ENCODE assay signal across 14 cellular contexts in the genomic region with DNA sequence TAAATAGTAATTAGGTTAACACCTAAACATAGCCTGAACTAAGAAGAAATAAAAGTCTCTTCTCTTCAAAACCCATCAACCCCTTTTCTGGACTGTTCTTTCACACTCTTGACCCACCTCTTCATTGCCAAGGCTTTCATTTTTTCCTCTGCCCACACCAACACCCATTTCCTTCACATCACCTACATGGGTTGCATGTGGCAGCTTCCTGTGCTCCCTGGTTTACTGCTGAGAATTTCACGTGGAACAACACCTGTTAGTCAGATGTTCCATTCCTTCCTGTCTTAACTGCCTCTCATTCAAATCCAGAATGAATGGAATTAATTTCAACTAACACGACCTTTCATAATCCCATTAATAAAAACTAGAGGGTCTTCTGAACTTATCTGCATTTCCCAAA.
A peak's percentile ranks its signal among the peaks of the same experiment; 100 is the strongest.
DNase-seq lines count a peak whose midpoint lies in the region; ATAC-seq, FAIRE-seq and TF ChIP-seq lines count a peak whose summit lies in the region.
"Had no signal": no experiment of that assay in that cellular context is flagged by ENCODE, and none has a peak within 500 bp of the region (broad histone marks: within the 10 kb centered on the region; RNA-seq: fewer than 3 reads in every experiment).

No MANE protein-coding gene starts in this region.

- in situ Hi-C loops in transverse colon (cut with MboI; ENCODE audit: low pct_ligation_motif_present in 1 of 4, low pct_unique_long_range_greater_than_20kb in 1 of 4, low sequenced_read_pairs in 3 of 4): no loop called here

- H3K27me3 ChIP-seq in transverse colon: no peaks in the 10 kb centered on the region
- H3K27me3 ChIP-seq: BLaER1 treated with 17β-estradiol and CSF1 and Interleukin-3, amounts not matched to agents 10 nM and 100 nM had no signal

- peaks cover 2% of the 10 kb centered on the region for H3K27me3 Mint-ChIP-seq in activated CD4-positive, alpha-beta T cell treated with anti-CD3 and anti-CD28 coated beads, Interleukin-2, amount 10 ng/mL, durations not matched to agents 24 days and 14 days
- H3K27me3 Mint-ChIP-seq in activated naive CD8-positive, alpha-beta T cell treated with anti-CD3 and anti-CD28 coated beads for 36 hours: no peaks in the 10 kb centered on the region
- H3K27me3 Mint-ChIP-seq: IgD-negative memory B cell had no signal

- 33 to 71% methylated on average over 2 of the region's 2 CpGs for WGBS in transverse colon (ENCODE audit: low coverage in 1 of 2), 2 donors

- no peaks in the 10 kb centered on the region for H3K36me3 ChIP-seq in transverse colon
- H3K36me3 ChIP-seq: BLaER1 treated with 17β-estradiol and CSF1 and Interleukin-3, amounts not matched to agents 10 nM and 100 nM; HAP-1 had no signal

- FAIRE-seq in GM12891 (lab: Jason Lieb, UNC): peak; percentile 28
- FAIRE-seq: H1 had no signal

- TF ChIP-seq POLR2A in GM12891 (IDR thresholded peaks at IDR 0.05; ENCODE audit: low read depth, low read length) (no peak), transverse colon (IDR thresholded peaks at IDR 0.05) (no peak)

- no peak overlapping the region for H3K4me3 ChIP-seq in transverse colon
- H3K4me3 ChIP-seq: BLaER1 treated with 17β-estradiol and CSF1 and Interleukin-3, amounts not matched to agents 10 nM and 100 nM; HAP-1 had no signal

- intact Hi-C loops in activated CD4-positive, alpha-beta T cell treated with anti-CD3 and anti-CD28 coated beads, Interleukin-2, amount 10 ng/mL, durations not matched to agents 24 days and 14 days (cut with micrococcal nuclease): no loop called here
- intact Hi-C loops in transverse colon (cut with DNase I; ENCODE audit: low total_unique reads): no loop called here

- H3K27ac ChIP-seq in transverse colon: no peak overlapping the region
- H3K27ac ChIP-seq: BLaER1 treated with 17β-estradiol and CSF1 and Interleukin-3, amounts not matched to agents 10 nM and 100 nM had no signal

- no peak for TF ChIP-seq EP300 in transverse colon (IDR thresholded peaks at IDR 0.05; ENCODE audit: low read depth)

- H3K36me3 Mint-ChIP-seq in activated CD4-positive, alpha-beta T cell treated with anti-CD3 and anti-CD28 coated beads, Interleukin-2, amount 10 ng/mL, durations not matched to agents 24 days and 14 days (ENCODE audit: low read depth): peaks cover 2% of the 10 kb centered on the region
- no peaks in the 10 kb centered on the region for H3K36me3 Mint-ChIP-seq in activated naive CD8-positive, alpha-beta T cell treated with anti-CD3 and anti-CD28 coated beads for 36 hours
- H3K36me3 Mint-ChIP-seq in stimulated activated effector memory CD8-positive, alpha-beta T cell treated with anti-CD3 and anti-CD28 coated beads, Interleukin-12 subunit alpha, Interleukin-12 subunit beta, amount 100 ng/mL, for 72 hours: no peaks in the 10 kb centered on the region
- H3K36me3 Mint-ChIP-seq: CD4-positive, CD25-positive, alpha-beta regulatory T cell had no signal

- no peaks in the 10 kb centered on the region for H3K4me1 ChIP-seq in transverse colon
- H3K4me1 ChIP-seq: HAP-1 had no signal

- ATAC-seq in stimulated activated effector memory CD8-positive, alpha-beta T cell treated with anti-CD3 and anti-CD28 coated beads, Interleukin-12 subunit alpha, Interleukin-12 subunit beta, amount 100 ng/mL, for 72 hours: no peak

- TF ChIP-seq CTCF in transverse colon (IDR thresholded peaks at IDR 0.05): no peak

- H3K9me3 ChIP-seq in transverse colon: no peaks in the 10 kb centered on the region
- H3K9me3 ChIP-seq: HAP-1 had no signal

- H3K4me3 Mint-ChIP-seq in activated CD4-positive, alpha-beta T cell treated with anti-CD3 and anti-CD28 coated beads, Interleukin-2, amount 10 ng/mL, durations not matched to agents 24 days and 14 days: no peak overlapping the region
- no peak overlapping the region for H3K4me3 Mint-ChIP-seq in activated naive CD8-positive, alpha-beta T cell treated with anti-CD3 and anti-CD28 coated beads for 36 hours
- no peak overlapping the region for H3K4me3 Mint-ChIP-seq in stimulated activated effector memory CD8-positive, alpha-beta T cell treated with anti-CD3 and anti-CD28 coated beads, Interleukin-12 subunit alpha, Interleukin-12 subunit beta, amount 100 ng/mL, for 72 hours
- H3K4me3 Mint-ChIP-seq: CD4-positive, CD25-positive, alpha-beta regulatory T cell; IgD-negative memory B cell had no signal

- peaks cover 24% of the 10 kb centered on the region for H3K4me1 Mint-ChIP-seq in activated CD4-positive, alpha-beta T cell treated with anti-CD3 and anti-CD28 coated beads, Interleukin-2, amount 10 ng/mL, durations not matched to agents 24 days and 14 days
- H3K4me1 Mint-ChIP-seq in activated naive CD8-positive, alpha-beta T cell treated with anti-CD3 and anti-CD28 coated beads for 36 hours: peaks cover 16% of the 10 kb centered on the region
- H3K4me1 Mint-ChIP-seq in stimulated activated effector memory CD8-positive, alpha-beta T cell treated with anti-CD3 and anti-CD28 coated beads, Interleukin-12 subunit alpha, Interleukin-12 subunit beta, amount 100 ng/mL, for 72 hours: peaks cover 13% of the 10 kb centered on the region

- H3K9me3 Mint-ChIP-seq in activated CD4-positive, alpha-beta T cell treated with anti-CD3 and anti-CD28 coated beads, Interleukin-2, amount 10 ng/mL, durations not matched to agents 24 days and 14 days: peaks cover 13% of the 10 kb centered on the region
- H3K9me3 Mint-ChIP-seq in activated naive CD8-positive, alpha-beta T cell treated with anti-CD3 and anti-CD28 coated beads for 36 hours: no peaks in the 10 kb centered on the region
- H3K9me3 Mint-ChIP-seq in stimulated activated effector memory CD8-positive, alpha-beta T cell treated with anti-CD3 and anti-CD28 coated beads, Interleukin-12 subunit alpha, Interleukin-12 subunit beta, amount 100 ng/mL, for 72 hours: no peaks in the 10 kb centered on the region
- H3K9me3 Mint-ChIP-seq: IgD-negative memory B cell had no signal

- peak overlapping the region; percentile 27 for H3K27ac Mint-ChIP-seq in activated CD4-positive, alpha-beta T cell treated with anti-CD3 and anti-CD28 coated beads, Interleukin-2, amount 10 ng/mL, durations not matched to agents 24 days and 14 days
- peak overlapping the region; percentile 1 for H3K27ac Mint-ChIP-seq in activated naive CD8-positive, alpha-beta T cell treated with anti-CD3 and anti-CD28 coated beads for 36 hours
- H3K27ac Mint-ChIP-seq in stimulated activated effector memory CD8-positive, alpha-beta T cell treated with anti-CD3 and anti-CD28 coated beads, Interleukin-12 subunit alpha, Interleukin-12 subunit beta, amount 100 ng/mL, for 72 hours: peak overlapping the region; percentile 9
- H3K27ac Mint-ChIP-seq: CD4-positive, CD25-positive, alpha-beta regulatory T cell; IgD-negative memory B cell had no signal

- DNase-seq in activated CD4-positive, alpha-beta T cell treated with anti-CD3 and anti-CD28 coated beads, Interleukin-2, amount 10 ng/mL, durations not matched to agents 24 days and 14 days: no peak
- no peak for DNase-seq in activated CD4-positive, alpha-beta T cell treated with anti-CD3 and anti-CD28 coated beads, Interleukin-2, amount 50 U/mL, for 48 hours
- DNase-seq in GM12891 (ENCODE audit: insufficient read length, low spot score) (no peak), transverse colon (no peak), NOMO-1 treated with DMSO at 0.1 percent for 48 hours (lab: John Stamatoyannopoulos, UW; ENCODE audit: unreplicated experiment) (no peak)
- DNase-seq in activated naive CD8-positive, alpha-beta T cell treated with anti-CD3 and anti-CD28 coated beads for 36 hours: no peak
- DNase-seq in stimulated activated effector memory CD8-positive, alpha-beta T cell treated with anti-CD3 and anti-CD28 coated beads, Interleukin-12 subunit alpha, Interleukin-12 subunit beta, amount 100 ng/mL, for 72 hours (ENCODE audit: low spot score in 2 of 2): no peak
- DNase-seq: ACHN; CD4-positive, CD25-positive, alpha-beta regulatory T cell; GF-D8 had no signal

TF ChIP-seq in GM12891, 5 proteins besides CTCF, POLR2A, EP300 and RAD21:
- TF ChIP-seq TAF1 (IDR thresholded peaks at IDR 0.05; ENCODE audit: low read depth, low read length) (no peak), SPI1 (IDR thresholded peaks at IDR 0.05; ENCODE audit: low read depth, low read length) (no peak), PAX5 (IDR thresholded peaks at IDR 0.05; ENCODE audit: insufficient read depth, low read length, severe bottlenecking) (no peak), POU2F2 (IDR thresholded peaks at IDR 0.05; ENCODE audit: low read depth, low read length) (no peak), POLR2AphosphoS5 (IDR thresholded peaks at IDR 0.05; ENCODE audit: low read depth, low read length) (no peak)
